ENCODE assay signal across 24 cellular contexts in genomic region chr2:86026744-86027065, GRCh38.
A peak's percentile ranks its signal among the peaks of the same experiment; 100 is the strongest.
DNase-seq lines count a peak whose midpoint lies in the region; ATAC-seq, FAIRE-seq and TF ChIP-seq lines count a peak whose summit lies in the region.
"Had no signal": no experiment of that assay in that cellular context is flagged by ENCODE, and none has a peak within 500 bp of the region (broad histone marks: within the 10 kb centered on the region; RNA-seq: fewer than 3 reads in every experiment).

No MANE protein-coding gene starts in this region.

- no peak overlapping the region for H2AFZ ChIP-seq in GM12878 (ENCODE audit: control insufficient read depth, low read depth, low read length)

- in situ Hi-C loops in GM12878 (cut with MboI) = no loop called here

- CTCF ChIA-PET in GM12878 (lab: Yijun Ruan, JAX) = interaction anchor here (1.6 to 6.4 kb wide), 2 partner anchors 9 to 199 kb away, joined by 5 to 39 read pairs; no protein-coding TSS in a partner anchor

- no peaks in the 10 kb centered on the region for H3K9me3 ChIP-seq in cardiac muscle cell (ENCODE audit: low read depth)
- no peaks in the 10 kb centered on the region; the same call in 2 of the 3 replicates for H3K9me3 ChIP-seq in GM12878 (replicated peaks; ENCODE audit: control insufficient read depth, insufficient read depth, low read length)
- H3K9me3 ChIP-seq in thymus (ENCODE audit: control insufficient read depth) = no peaks in the 10 kb centered on the region
- no peaks in the 10 kb centered on the region for H3K9me3 ChIP-seq in WERI-Rb-1 (ENCODE audit: severe bottlenecking)
- H3K9me3 ChIP-seq: esophagus squamous epithelium, left lung had no signal

- no peaks in the 10 kb centered on the region for H3K27me3 Mint-ChIP-seq in CD14-positive monocyte (ENCODE audit: low read depth in 3 of 3)
- H3K27me3 Mint-ChIP-seq: effector memory CD8-positive, alpha-beta T cell had no signal

- intact Hi-C loops in left ventricle myocardium superior (cut with micrococcal nuclease) = no loop called here
- intact Hi-C loops in GM12878 (cut with micrococcal nuclease; ENCODE audit: unreplicated experiment) = no loop called here
- intact Hi-C loops in CD14-positive monocyte (cut with micrococcal nuclease) = no loop called here

- BruUV-seq in GM12878 (replicated peaks; lab: Mats Ljungman, UMichigan) = TSS peak; percentile 17

- H4K20me1 ChIP-seq in GM12878 (ENCODE audit: control insufficient read depth, insufficient read depth) = no peaks in the 10 kb centered on the region

- H3K4me1 ChIP-seq in cardiac muscle cell (ENCODE audit: low read depth) (peaks cover 9% of the 10 kb centered on the region), GM12878 (ENCODE audit: control insufficient read depth, insufficient read depth, low read length) (no peaks in the 10 kb centered on the region), thymus (ENCODE audit: control insufficient read depth, insufficient read depth, low read length) (no peaks in the 10 kb centered on the region)
- H3K4me1 ChIP-seq: esophagus squamous epithelium, left lung had no signal

- RAD21 ChIA-PET in GM12878 (lab: Charles Lee; ENCODE audit: unreplicated experiment) = interaction anchor here (1.2 kb wide), 1 partner anchor 32 kb away, joined by 3 read pairs; no protein-coding TSS in a partner anchor

- FAIRE-seq in GM12878 (lab: Jason Lieb, UNC) = no peak
- FAIRE-seq: GM18507, RCC 7860 had no signal

- H3K9ac ChIP-seq in GM12878 (ENCODE audit: control insufficient read depth, insufficient read depth, low read length) = no peak overlapping the region

- DNase-seq in cardiac muscle cell (ENCODE audit: low read depth in 1 of 2, low spot score in 1 of 2) = no peak
- DNase-seq in left ventricle myocardium superior = no peak
- DNase-seq in GM12878 (ENCODE audit: low read depth, low spot score) = no peak
- peak; percentile 3 for DNase-seq in omental fat pad (ENCODE audit: low spot score)
- no peak for DNase-seq in WERI-Rb-1
- no peak for DNase-seq in CD14-positive monocyte (ENCODE audit: low spot score)
- DNase-seq: ACHN; activated CD4-positive, CD25-positive, alpha-beta regulatory T cell treated with anti-CD3 and anti-CD28 coated beads, Interleukin-2, amount 50 U/mL, for 72 hours; effector memory CD8-positive, alpha-beta T cell; esophagus squamous epithelium; NCI-H1105; NCI-H2107; NCI-H510A treated with DMSO at 0.1 percent for 48 hours; stimulated activated CD4-positive, alpha-beta T cell treated with anti-CD3 and anti-CD28 coated beads, Interleukin-4, amount 100 ng/mL, for 1 hour; T1000 had no signal

- H3K27me3 ChIP-seq in cardiac muscle cell (no peaks in the 10 kb centered on the region), GM12878 (replicated peaks in 1 of 2; ENCODE audit: control insufficient read depth in 2 of 2, insufficient read depth in 2 of 2, low read length in 1 of 2) (no peaks in the 10 kb centered on the region), thymus (ENCODE audit: control insufficient read depth, insufficient read depth) (no peaks in the 10 kb centered on the region), WERI-Rb-1 (ENCODE audit: insufficient read depth, low read depth, severe bottlenecking) (no peaks in the 10 kb centered on the region)
- H3K27me3 ChIP-seq: esophagus squamous epithelium, left lung had no signal

- no peaks in the 10 kb centered on the region for H3K9me3 Mint-ChIP-seq in CD14-positive monocyte
- H3K9me3 Mint-ChIP-seq: effector memory CD8-positive, alpha-beta T cell had no signal

- peaks cover 67 to 75% of the 10 kb centered on the region in 2 donors for H3K36me3 Mint-ChIP-seq in CD14-positive monocyte

- H3K4me3 Mint-ChIP-seq in CD14-positive monocyte = no peak overlapping the region
- H3K4me3 Mint-ChIP-seq: effector memory CD8-positive, alpha-beta T cell had no signal

- POLR2A ChIA-PET in GM12878 (lab: Charles Lee) = interaction anchor here (1.0 kb wide), 1 partner anchor 10 kb away, joined by 3 read pairs; no protein-coding TSS in a partner anchor

- TF ChIP-seq RAD21 in GM12878 (IDR thresholded peaks at IDR 0.05; ENCODE audit: insufficient read depth, low read depth, low read length) = no peak

- no peak overlapping the region for H3K27ac Mint-ChIP-seq in CD14-positive monocyte

- no peak overlapping the region for H3K4me2 ChIP-seq in GM12878 (ENCODE audit: control insufficient read depth, insufficient read depth)
- H3K4me2 ChIP-seq: smooth muscle cell had no signal

- TF ChIP-seq CTCF in cardiac muscle cell (IDR thresholded peaks at IDR 0.05; ENCODE audit: low read depth, low read length) (no peak), GM12878 (IDR thresholded peaks at IDR 0.05 in 2 of 3, conservative IDR thresholded peaks at IDR 0.05 in 1 of 3; ENCODE audit: control insufficient read depth in 2 of 3, extremely low read depth in 1 of 3, insufficient read depth in 1 of 3, low read depth in 3 of 3, low read length in 3 of 3) (no peak), omental fat pad (IDR thresholded peaks at IDR 0.05) (no peak), WERI-Rb-1 (IDR thresholded peaks at IDR 0.05; ENCODE audit: low read depth, low read length) (no peak), CD14-positive monocyte (IDR thresholded peaks at IDR 0.05) (no peak)

- WGBS in GM12878 (ENCODE audit: insufficient coverage, insufficient replicate concordance, low lambda C conversion rate, missing lambda C conversion rate) = 94% methylated on average over 6 of the region's 6 CpGs
- WGBS in thymus = 97% methylated on average over 6 of the region's 6 CpGs

- H3K36me3 ChIP-seq in cardiac muscle cell = peaks cover 30% of the 10 kb centered on the region
- H3K36me3 ChIP-seq in GM12878 (ENCODE audit: control insufficient read depth in 2 of 2, insufficient read depth in 2 of 2, low read length in 1 of 2) = peaks cover 36 to 41% of the 10 kb centered on the region in 2 experiments
- peaks cover 62% of the 10 kb centered on the region for H3K36me3 ChIP-seq in thymus (ENCODE audit: control insufficient read depth, insufficient read depth)
- peaks cover 73% of the 10 kb centered on the region for H3K36me3 ChIP-seq in WERI-Rb-1

- H3K79me2 ChIP-seq in GM12878 (ENCODE audit: control insufficient read depth, insufficient read depth, low read length) = no peaks in the 10 kb centered on the region

- H3K4me3 ChIP-seq in cardiac muscle cell = no peak overlapping the region
- H3K4me3 ChIP-seq in GM12878 = no peak overlapping the region
- H3K4me3 ChIP-seq in thymus (ENCODE audit: low read length) = no peak overlapping the region
- H3K4me3 ChIP-seq in WERI-Rb-1 (ENCODE audit: low read depth, low read length) = no peak overlapping the region
- H3K4me3 ChIP-seq: esophagus squamous epithelium, left lung, smooth muscle cell had no signal

- H3K27ac ChIP-seq in cardiac muscle cell (peak overlapping the region; percentile 23), GM12878 (ENCODE audit: control insufficient read depth, insufficient read depth) (no peak overlapping the region), thymus (ENCODE audit: low read depth) (peak overlapping the region; percentile 15), WERI-Rb-1 (no peak overlapping the region)
- H3K27ac ChIP-seq: C4-2B, left lung had no signal

- H3K4me1 Mint-ChIP-seq in CD14-positive monocyte = peaks cover 10% of the 10 kb centered on the region

- ATAC-seq in left ventricle myocardium superior (no peak), GM12878 (no peak), omental fat pad (ENCODE audit: low FRiP score) (no peak), HG03565 (IDR thresholded peaks at IDR 0.05; ENCODE audit: unreplicated experiment) (no peak)
- ATAC-seq: effector memory CD8-positive, alpha-beta T cell; HCT116; left lung; SK-N-SH treated with all-trans-retinoic acid at 6 μM for 48 hours had no signal

- no peak for TF ChIP-seq POLR2A in GM12878 (IDR thresholded peaks at IDR 0.05; ENCODE audit: low read depth, low read length)

- no peak for TF ChIP-seq EP300 in GM12878 (IDR thresholded peaks at IDR 0.05; ENCODE audit: borderline replicate concordance in 1 of 2, control insufficient read depth in 1 of 2, low read depth in 2 of 2, low read length in 2 of 2)

- SMC1A ChIA-PET in GM12878 (lab: Charles Lee; ENCODE audit: uncharacterized antibody, unreplicated experiment) = interaction anchor here (0.8 to 5.1 kb wide), 3 partner anchors 44 to 200 kb away, joined by 3 to 45 read pairs (median 5); no protein-coding TSS in a partner anchor

TF ChIP-seq in GM12878, 131 proteins besides CTCF, POLR2A, EP300 and RAD21:
- no peak for TF ChIP-seq KAT2A (conservative IDR thresholded peaks at IDR 0.05; ENCODE audit: control insufficient read depth, low read depth, low read length)
TF ChIP-seq in GM12878: peak in this region for 0.

Comparison
In these comparisons a context has a peak if more than half of its experiments do, and no peak if none do; other contexts are left out.
1. H3K27ac ChIP-seq: peak in cardiac muscle cell (single experiment) and thymus (single experiment); none in GM12878 (single experiment) and WERI-Rb-1 (single experiment).